ENCODE assay signal across 9 cellular contexts in the genomic region with DNA sequence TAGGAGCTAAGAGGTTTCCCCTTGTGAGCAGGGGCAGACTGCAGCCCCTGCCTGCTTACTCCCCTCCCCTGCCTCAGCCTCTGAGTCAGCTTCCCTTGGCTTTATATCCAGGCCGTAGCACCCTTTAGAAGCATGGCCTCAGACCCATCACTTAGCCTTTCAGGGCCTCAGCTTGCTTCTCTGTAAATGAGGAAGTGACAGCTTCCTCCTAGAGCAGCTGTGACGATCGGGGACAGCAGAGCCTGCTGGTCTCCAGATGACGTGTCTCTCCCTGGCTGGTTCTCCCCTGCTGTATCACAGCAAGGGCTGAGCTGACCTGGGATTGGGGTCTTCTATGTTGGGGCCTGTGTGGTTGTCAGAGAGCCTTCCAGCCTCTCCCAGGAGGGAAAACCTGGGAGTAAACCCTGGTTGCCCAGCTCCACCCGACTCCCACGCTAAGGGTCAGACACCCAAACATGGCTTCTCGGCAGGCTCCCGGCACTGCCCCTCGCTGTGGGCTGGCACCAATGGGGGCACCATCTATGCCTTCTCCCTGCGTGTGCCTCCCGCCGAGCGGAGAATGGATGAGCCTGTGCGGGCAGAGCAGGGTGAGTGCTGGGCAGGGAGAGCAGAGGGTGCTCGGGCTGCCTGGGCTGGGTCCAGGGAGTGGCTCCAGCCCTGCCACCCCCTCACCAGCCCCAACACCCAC. TPM values are rescaled to one million over a fixed set of nuclear protein-coding genes. Genes with fewer than 3 reads are reported as not detected.
DNase-seq lines count a peak whose midpoint lies in the region; ATAC-seq and TF ChIP-seq lines count a peak whose summit lies in the region.
"Had no signal": no experiment of that assay in that cellular context is flagged by ENCODE, and none has a peak within 500 bp of the region (broad histone marks: within the 10 kb centered on the region; RNA-seq: fewer than 3 reads in every experiment).

No MANE protein-coding gene starts in this region.

- H3K9me3 ChIP-seq in left lung (no peaks in the 10 kb centered on the region), BE2C (no peaks in the 10 kb centered on the region)

- H3K4me3 ChIP-seq in left lung (no peak overlapping the region), BE2C (ENCODE audit: low read depth, low read length) (no peak overlapping the region)

- intact Hi-C loops in left lung (cut with DNase I), result no loop called here

- TF ChIP-seq CTCF in left lung (IDR thresholded peaks at IDR 0.05) (no peak), BE2C (IDR thresholded peaks at IDR 0.05; ENCODE audit: low read depth, low read length) (no peak)

- peaks cover 0 to 13% of the 10 kb centered on the region in 2 donors for H3K4me1 ChIP-seq in left lung
- H3K4me1 ChIP-seq in BE2C, result no peaks in the 10 kb centered on the region

- H3K27ac ChIP-seq in left lung, result peak overlapping the region in 1 of 2 donors; percentile 78

- H3K27me3 ChIP-seq in left lung (no peaks in the 10 kb centered on the region), BE2C (no peaks in the 10 kb centered on the region)

- ATAC-seq in HG02642 (IDR thresholded peaks at IDR 0.05; ENCODE audit: poor library complexity, unreplicated experiment), result peak; percentile 63
- peak; percentile 66 for ATAC-seq in left lung

- DNase-seq in CD1c-positive myeloid dendritic cell (ENCODE audit: extremely low spot score) (peak; percentile 88), UCSD-AML1 (lab: John Stamatoyannopoulos, UW; ENCODE audit: unreplicated experiment) (peak; percentile 78), left lung (peak; percentile 78 to 81), G401 (ENCODE audit: low spot score) (no peak), activated gamma-delta T cell (lab: John Stamatoyannopoulos, UW) (no peak), BE2C (no peak), NCI-H1417 (lab: John Stamatoyannopoulos, UW) (no peak)
- DNase-seq: NCI-H1105 had no signal

- H3K36me3 ChIP-seq in left lung (peaks cover 0 to 71% of the 10 kb centered on the region in 2 donors), BE2C (no peaks in the 10 kb centered on the region)

- in situ Hi-C loops in G401 (cut with HindIII; ENCODE audit: low sequenced_read_pairs), result no loop called here

RNA-seq across cellular contexts. Expression of gene MYO15B, which starts 16.3 kb away (rescaled TPM):
- total RNA-seq in left lung, result 100 to 1,000 TPM; 125 to 127 TPM
- 0.18 and 3.9 TPM in 2 replicates for total RNA-seq in G401 (2014; rRNA removed; shearing (Covaris generic))
- polyA plus RNA-seq in BE2C (2012; ENCODE audit: insufficient read depth, insufficient read length, low read depth), result 10.0 TPM

RNA-seq across cellular contexts. Expression of gene LLGL2, which starts 45.8 kb away (rescaled TPM):
- 100 to 1,000 TPM; 161 to 173 TPM for total RNA-seq in left lung
- total RNA-seq in G401 (2014; rRNA removed; shearing (Covaris generic)), result 28.9 and 37.8 TPM in 2 replicates
- polyA plus RNA-seq in BE2C (2012; ENCODE audit: insufficient read depth, insufficient read length, low read depth), result 2.7 TPM

RNA-seq across cellular contexts. Expression of gene TSEN54, which starts 55.0 kb away (rescaled TPM):
- total RNA-seq in left lung, result 10 to 100 TPM; 15.8 to 22.9 TPM
- 47.2 and 56.3 TPM in 2 replicates for total RNA-seq in G401 (2014; rRNA removed; shearing (Covaris generic))
- 71.6 TPM for polyA plus RNA-seq in BE2C (2012; ENCODE audit: insufficient read depth, insufficient read length, low read depth)

RNA-seq across cellular contexts. Expression of gene CASKIN2, which starts 56.0 kb away (rescaled TPM):
- 10 to 100 TPM; 43.8 to 74.4 TPM for total RNA-seq in left lung
- 11.6 and 11.8 TPM in 2 replicates for total RNA-seq in G401 (2014; rRNA removed; shearing (Covaris generic))
- polyA plus RNA-seq in BE2C (2012; ENCODE audit: insufficient read depth, insufficient read length, low read depth), result 28.5 TPM

Comparison
In these comparisons a context has a peak if more than half of its experiments do, and no peak if none do; other contexts are left out.
1. DNase-seq: peak in CD1c-positive myeloid dendritic cell (single experiment), UCSD-AML1 (single experiment) and left lung (2 of 2); none in G401 (single experiment), activated gamma-delta T cell (single experiment), BE2C (single experiment) and NCI-H1417 (0 of 3).
2. RNA of gene MYO15B, which starts 16.3 kb away (total RNA-seq): 125 to 127 TPM in left lung; 0.18 to 3.9 TPM in G401; every median in the first group is over 10 times any median in the second.